Comparison of ENCODE assay signal across 8 cellular contexts in the genomic region with DNA sequence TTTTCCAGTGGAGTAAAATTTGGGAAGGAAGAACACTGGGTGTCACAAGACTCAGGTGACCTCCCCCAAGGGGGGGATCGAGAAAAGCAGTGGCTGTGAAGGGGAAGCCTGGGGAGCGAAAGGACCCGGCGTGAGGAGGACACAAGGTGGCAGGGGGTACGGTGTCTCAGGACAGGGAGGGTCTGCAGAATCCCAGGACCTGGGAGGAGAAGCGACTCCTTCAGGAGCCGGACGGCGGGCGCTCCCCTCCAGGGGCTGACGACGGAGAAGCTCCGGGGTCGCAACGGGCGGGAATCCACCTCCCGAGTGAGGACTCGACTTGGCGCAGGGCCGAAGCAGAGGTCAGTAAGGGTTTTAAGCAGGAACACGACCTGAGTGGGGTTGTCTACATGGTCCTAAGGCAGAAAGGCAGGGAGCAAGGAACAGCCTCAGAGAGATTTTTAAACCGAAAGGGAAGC. TPM values are rescaled to one million over a fixed set of nuclear protein-coding genes. Genes with fewer than 3 reads are reported as not detected.
DNase-seq lines count a peak whose midpoint lies in the region; ATAC-seq and TF ChIP-seq lines count a peak whose summit lies in the region.

No MANE protein-coding gene starts in this region.

- TF ChIP-seq CTCF in WTC11 (IDR thresholded peaks at IDR 0.05) (no peak), fibroblast of pulmonary artery (IDR thresholded peaks at IDR 0.05; ENCODE audit: low read length, missing control alignments) (no peak), neural crest cell (conservative IDR thresholded peaks at IDR 0.05) (no peak)

- H3K27ac Mint-ChIP-seq in WTC11: 0 out of 2 replicates have a peak overlapping the region, but pooled peaks have one; percentile 42
- H3K27ac Mint-ChIP-seq in neural crest cell (ENCODE audit: unreplicated experiment): peak overlapping the region; percentile 90

- ATAC-seq in HG02678 (IDR thresholded peaks at IDR 0.05; ENCODE audit: unreplicated experiment): peak; percentile 8
- peak; percentile 49 for ATAC-seq in WTC11

- DNase-seq in WTC11 (ENCODE audit: low spot score) (peak; percentile 32), fibroblast of pulmonary artery (ENCODE audit: low read depth) (no peak), neural crest cell (ENCODE audit: low read depth, low spot score) (peak; percentile 20), globus pallidus (ENCODE audit: low spot score) (no peak), OCI-M2 (lab: John Stamatoyannopoulos, UW; ENCODE audit: unreplicated experiment) (no peak), HPDE6-E6E7 (ENCODE audit: extremely low spot score) (no peak)

- H3K4me3 ChIP-seq in GM08714 (ENCODE audit: low read length) (peak overlapping the region; percentile 92), fibroblast of pulmonary artery (replicated peaks; ENCODE audit: low read depth, low read length) (peak overlapping the region; percentile 98)

- H3K36me3 Mint-ChIP-seq in WTC11: peaks cover 19% of the 10 kb centered on the region
- peaks cover 27% of the 10 kb centered on the region for H3K36me3 Mint-ChIP-seq in neural crest cell (ENCODE audit: low read depth)

- H3K27me3 Mint-ChIP-seq in WTC11 (ENCODE audit: low read depth) (peaks cover 12% of the 10 kb centered on the region), neural crest cell (ENCODE audit: low read depth) (peaks cover 16% of the 10 kb centered on the region)

- H3K9me3 Mint-ChIP-seq in WTC11 (peaks cover 7% of the 10 kb centered on the region; the same call in 1 of the 2 replicates), neural crest cell (no peaks in the 10 kb centered on the region)

- CTCF ChIA-PET in WTC11 (lab: Charles Lee): interaction anchor here (0.6 kb wide), 1 partner anchor 19 kb away, joined by 3 read pairs; no protein-coding TSS in a partner anchor

- H3K4me3 Mint-ChIP-seq in WTC11 (peak overlapping the region; percentile 89), neural crest cell (peak overlapping the region; percentile 97)

- H3K4me1 Mint-ChIP-seq in WTC11 (peaks cover 16% of the 10 kb centered on the region), neural crest cell (peaks cover 25% of the 10 kb centered on the region)

- POLR2A ChIA-PET in WTC11 (lab: Charles Lee): interaction anchor here (0.6 kb wide), 2 partner anchors 158 to 539 kb away, joined by 4 to 5 read pairs; no protein-coding TSS in a partner anchor

TF ChIP-seq in WTC11, 78 proteins besides CTCF, POLR2A, EP300 and RAD21:
- TF ChIP-seq, protein P1, sequence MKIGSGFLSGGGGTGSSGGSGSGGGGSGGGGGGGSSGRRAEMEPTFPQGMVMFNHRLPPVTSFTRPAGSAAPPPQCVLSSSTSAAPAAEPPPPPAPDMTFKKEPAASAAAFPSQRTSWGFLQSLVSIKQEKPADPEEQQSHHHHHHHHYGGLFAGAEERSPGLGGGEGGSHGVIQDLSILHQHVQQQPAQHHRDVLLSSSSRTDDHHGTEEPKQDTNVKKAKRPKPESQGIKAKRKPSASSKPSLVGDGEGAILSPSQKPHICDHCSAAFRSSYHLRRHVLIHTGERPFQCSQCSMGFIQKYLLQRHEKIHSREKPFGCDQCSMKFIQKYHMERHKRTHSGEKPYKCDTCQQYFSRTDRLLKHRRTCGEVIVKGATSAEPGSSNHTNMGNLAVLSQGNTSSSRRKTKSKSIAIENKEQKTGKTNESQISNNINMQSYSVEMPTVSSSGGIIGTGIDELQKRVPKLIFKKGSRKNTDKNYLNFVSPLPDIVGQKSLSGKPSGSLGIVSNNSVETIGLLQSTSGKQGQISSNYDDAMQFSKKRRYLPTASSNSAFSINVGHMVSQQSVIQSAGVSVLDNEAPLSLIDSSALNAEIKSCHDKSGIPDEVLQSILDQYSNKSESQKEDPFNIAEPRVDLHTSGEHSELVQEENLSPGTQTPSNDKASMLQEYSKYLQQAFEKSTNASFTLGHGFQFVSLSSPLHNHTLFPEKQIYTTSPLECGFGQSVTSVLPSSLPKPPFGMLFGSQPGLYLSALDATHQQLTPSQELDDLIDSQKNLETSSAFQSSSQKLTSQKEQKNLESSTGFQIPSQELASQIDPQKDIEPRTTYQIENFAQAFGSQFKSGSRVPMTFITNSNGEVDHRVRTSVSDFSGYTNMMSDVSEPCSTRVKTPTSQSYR (CRISPR knock-in tag; IDR thresholded peaks at IDR 0.05): no peak
- no peak for TF ChIP-seq NFYB (CRISPR knock-in tag; conservative IDR thresholded peaks at IDR 0.05; ENCODE audit: low read depth)
- no peak for TF ChIP-seq ZNF219 (CRISPR knock-in tag; IDR thresholded peaks at IDR 0.05; ENCODE audit: borderline replicate concordance)
- no peak for TF ChIP-seq IRF2 (CRISPR knock-in tag; IDR thresholded peaks at IDR 0.05; ENCODE audit: borderline replicate concordance, low read depth)
- TF ChIP-seq ATF1 (CRISPR knock-in tag; IDR thresholded peaks at IDR 0.05): no peak
- TF ChIP-seq SOX15 (CRISPR knock-in tag; IDR thresholded peaks at IDR 0.05): no peak
- TF ChIP-seq TP53 (CRISPR knock-in tag; IDR thresholded peaks at IDR 0.05): no peak

RNA-seq across cellular contexts. Expression of a gene that starts 0.5 kb away (rescaled TPM):
- total RNA-seq in WTC11 (2021): 20.3 to 28.8 TPM (median 22.8 TPM) in 3 replicates
- total RNA-seq in neural crest cell: 11.6 and 11.9 TPM in 2 replicates

RNA-seq across cellular contexts. Expression of a gene that starts 19.0 kb away (rescaled TPM):
- 505 to 507 TPM (median 506 TPM) in 3 replicates for total RNA-seq in WTC11 (2021)
- total RNA-seq in neural crest cell: 422 TPM in 2 replicates

RNA-seq across cellular contexts. Expression of a gene that starts 31.2 kb away (rescaled TPM):
- 27.2 to 34.6 TPM (median 28.8 TPM) in 3 replicates for total RNA-seq in WTC11 (2021)
- total RNA-seq in neural crest cell: 18.9 and 25.2 TPM in 2 replicates

Comparison
In these comparisons a context has a peak if more than half of its experiments do, and no peak if none do; other contexts are left out.
1. DNase-seq: peak in WTC11 (single experiment) and neural crest cell (single experiment); none in fibroblast of pulmonary artery (single experiment), globus pallidus (single experiment), OCI-M2 (single experiment) and HPDE6-E6E7 (single experiment).